ENCODE assay signal across 8 cellular contexts in the genomic region with DNA sequence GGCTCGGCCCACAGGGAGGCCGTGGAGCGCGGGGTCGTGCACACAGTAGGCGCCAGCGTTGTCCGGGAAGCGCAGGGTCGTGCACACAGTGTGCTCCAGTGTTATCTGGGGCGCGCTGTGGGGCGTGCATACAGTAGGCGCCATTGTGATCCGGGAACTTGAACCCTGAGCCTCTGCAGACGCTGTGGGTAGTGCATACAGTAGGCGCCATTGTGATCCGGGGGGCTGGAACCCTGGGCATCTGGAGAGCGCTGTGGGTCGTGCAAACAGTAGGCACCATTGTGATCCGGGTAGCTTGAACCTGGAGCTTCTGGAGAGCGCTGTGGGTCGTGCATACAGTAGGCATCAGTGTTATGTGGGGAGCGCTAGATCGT. TPM values are rescaled to one million over a fixed set of nuclear protein-coding genes. Genes with fewer than 3 reads are reported as not detected.
DNase-seq lines count a peak whose midpoint lies in the region; TF ChIP-seq lines count a peak whose summit lies in the region.

No MANE protein-coding gene starts in this region.

- H3K36me3 ChIP-seq in colonic mucosa (no peaks in the 10 kb centered on the region), muscle layer of colon (ENCODE audit: insufficient read depth, low read length) (no peaks in the 10 kb centered on the region)

- no peaks in the 10 kb centered on the region for H3K9me3 ChIP-seq in colonic mucosa
- no peaks in the 10 kb centered on the region for H3K9me3 ChIP-seq in muscle layer of colon (ENCODE audit: low read length)

- H3K27me3 ChIP-seq in colonic mucosa (no peaks in the 10 kb centered on the region), muscle layer of colon (ENCODE audit: control insufficient read depth in 1 of 2, insufficient read depth in 2 of 2, low read length in 2 of 2) (no peaks in the 10 kb centered on the region)

- H3K4me3 ChIP-seq in AG04449 (ENCODE audit: low read depth, low read length) = peak overlapping the region; percentile 92
- peak overlapping the region; percentile 75 for H3K4me3 ChIP-seq in Jurkat, Clone E6-1 (ENCODE audit: low read length)
- H3K4me3 ChIP-seq in colonic mucosa = peak overlapping the region; percentile 62
- H3K4me3 ChIP-seq in muscle layer of colon (ENCODE audit: low read depth in 1 of 2, low read length in 2 of 2) = peak overlapping the region; percentile 47 to 74

- CTCF ChIA-PET in AG04449 (lab: Yijun Ruan, JAX) = interaction anchor here (1.1 to 2.9 kb wide), 2 partner anchors 20 to 424 kb away, joined by 3 to 23 read pairs; no protein-coding TSS in a partner anchor

- TF ChIP-seq CTCF in AG04449 (IDR thresholded peaks at IDR 0.05; ENCODE audit: insufficient read depth, low read length, missing control alignments) (no peak), colonic mucosa (IDR thresholded peaks at IDR 0.05) (no peak)

- no peak for DNase-seq in AG04449 (ENCODE audit: low read depth, low spot score)
- DNase-seq in Jurkat, Clone E6-1 (ENCODE audit: low read depth, low spot score) = no peak
- peak; percentile 25 for DNase-seq in colonic mucosa
- no peak for DNase-seq in NCI-H1105 (lab: John Stamatoyannopoulos, UW)
- no peak for DNase-seq in stimulated activated CD8-positive, alpha-beta memory T cell treated with anti-CD3 and anti-CD28 coated beads, Interleukin-4, amount 100 ng/mL, for 48 hours
- DNase-seq in COLO829 (ENCODE audit: low spot score) = no peak
- no peak for DNase-seq in NCI-H1048 (lab: John Stamatoyannopoulos, UW)

- H3K9ac ChIP-seq in colonic mucosa (ENCODE audit: low read depth in 2 of 2, low read length in 2 of 2) (peak overlapping the region; percentile 82 to 84), muscle layer of colon (ENCODE audit: low read length) (peak overlapping the region; percentile 29)

- H3K4me1 ChIP-seq in colonic mucosa (peaks cover 6% of the 10 kb centered on the region), muscle layer of colon (ENCODE audit: insufficient read depth, low read length) (peaks cover 18% of the 10 kb centered on the region)

- intact Hi-C loops in colonic mucosa (cut with DNase I) = no loop called here

- H3K27ac ChIP-seq in colonic mucosa (peak overlapping the region; percentile 67), muscle layer of colon (ENCODE audit: low read depth, low read length) (peak overlapping the region; percentile 65)

- POLR2A ChIA-PET in AG04449 (lab: Yijun Ruan, JAX) = no interaction called here

RNA-seq across cellular contexts. Expression of a gene that starts 0.8 kb away (rescaled TPM):
- polyA plus RNA-seq in Jurkat, Clone E6-1 (2012; ENCODE audit: insufficient read depth, insufficient read length) = 7.0 TPM
- total RNA-seq in colonic mucosa = 10 to 100 TPM in 1 of 2 donors, 1 to 10 TPM in 1; 9.7 to 16.9 TPM
